ENCODE assay signal across 9 cellular contexts in the genomic region with DNA sequence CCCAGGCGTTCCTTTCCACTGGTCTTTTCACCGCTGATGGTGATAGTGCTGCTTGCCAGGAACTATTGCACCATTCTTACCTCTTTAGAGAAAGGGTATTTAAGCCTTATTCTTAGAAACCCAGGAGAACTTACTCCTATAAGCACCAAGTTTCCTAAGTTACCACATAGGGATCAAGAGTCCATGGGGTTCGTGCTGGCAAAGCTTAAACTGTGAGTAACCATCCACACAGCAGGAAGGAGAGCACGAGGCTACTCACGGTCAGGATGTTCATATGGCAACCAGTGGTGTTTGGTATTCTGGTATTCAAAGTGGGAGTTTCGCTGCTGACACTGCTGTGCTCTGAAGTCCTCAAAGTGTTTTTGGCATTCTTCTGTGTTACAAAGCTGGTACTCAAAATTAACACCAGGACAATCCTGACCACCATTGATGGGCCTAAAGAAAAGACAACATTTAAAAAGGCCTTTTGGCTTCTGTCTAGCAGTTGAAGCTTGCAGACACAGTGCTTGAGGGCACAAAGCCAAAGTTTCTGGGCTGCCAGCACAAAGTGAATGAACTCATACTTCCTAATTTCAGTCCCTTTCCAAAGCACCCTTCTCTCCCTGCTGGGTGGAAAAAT.
DNase-seq lines count a peak whose midpoint lies in the region; ATAC-seq lines count a peak whose summit lies in the region.
"Had no signal": no experiment of that assay in that cellular context is flagged by ENCODE, and none has a peak within 500 bp of the region (broad histone marks: within the 10 kb centered on the region; RNA-seq: fewer than 3 reads in every experiment).

No MANE protein-coding gene starts in this region.

- DNase-seq in GM04504 (ENCODE audit: low read depth) (peak; percentile 87), amniotic stem cell (lab: John Stamatoyannopoulos, UW) (peak; percentile 70), left cardiac atrium (peak; percentile 81), putamen (ENCODE audit: low spot score) (peak; percentile 67), GM19240 (ENCODE audit: insufficient read length, low spot score) (no peak), SIG-M5 treated with dmso at 0.1 percent for 504 hours (lab: John Stamatoyannopoulos, UW; ENCODE audit: unreplicated experiment) (no peak), D341Med (ENCODE audit: low spot score) (no peak)
- DNase-seq: activated B cell treated with CpG ODN at 0.5 μM for 24 hours had no signal

- intact Hi-C loops in left cardiac atrium (cut with DNase I), result no loop called here

- peak; percentile 90 to 97 for ATAC-seq in left cardiac atrium
- ATAC-seq in activated CD4-positive, CD25-positive, alpha-beta regulatory T cell treated with anti-CD3 and anti-CD28 coated beads, Interleukin-2, amount 50 U/mL, for 24 hours, result no peak

Comparison
In these comparisons a context has a peak if more than half of its experiments do, and no peak if none do; other contexts are left out.
1. DNase-seq: peak in GM04504 (single experiment), amniotic stem cell (single experiment), left cardiac atrium (single experiment) and putamen (single experiment); none in GM19240 (single experiment), SIG-M5 treated with dmso at 0.1 percent for 504 hours (single experiment) and D341Med (single experiment).
2. ATAC-seq: peak in left cardiac atrium (2 of 2); none in activated CD4-positive, CD25-positive, alpha-beta regulatory T cell treated with anti-CD3 and anti-CD28 coated beads, Interleukin-2, amount 50 U/mL, for 24 hours (0 of 2).